ENCODE assay signal across 2 cellular contexts in the genomic region with DNA sequence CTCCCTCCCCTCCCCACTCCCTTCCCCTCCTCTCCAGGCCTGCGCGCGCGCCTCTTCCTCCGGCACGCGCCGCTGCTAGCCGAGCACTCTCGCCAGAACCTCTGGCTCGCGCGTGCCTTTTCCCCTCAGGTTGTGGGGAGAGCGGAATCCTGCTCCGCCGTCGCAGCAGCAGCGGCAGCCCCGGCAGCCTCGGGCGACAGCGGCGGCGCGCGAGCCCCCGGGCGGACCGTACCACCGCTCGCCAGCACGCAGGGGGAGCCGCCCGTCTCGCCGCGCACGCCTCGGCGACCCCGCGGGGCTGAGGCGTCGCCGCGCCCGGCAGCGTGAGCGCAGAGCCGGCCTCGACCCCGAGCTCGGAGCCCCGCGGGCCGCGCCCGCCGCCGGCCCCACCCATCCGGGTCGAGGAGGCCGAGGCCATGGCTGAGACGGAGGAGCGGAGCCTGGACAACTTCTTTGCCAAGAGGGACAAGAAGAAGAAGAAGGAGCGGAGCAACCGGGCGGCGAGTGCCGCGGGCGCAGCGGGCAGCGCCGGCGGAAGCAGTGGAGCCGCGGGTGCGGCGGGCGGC.
A peak's percentile ranks its signal among the peaks of the same experiment; 100 is the strongest.
TF ChIP-seq lines count a peak whose summit lies in the region.

A gene with protein sequence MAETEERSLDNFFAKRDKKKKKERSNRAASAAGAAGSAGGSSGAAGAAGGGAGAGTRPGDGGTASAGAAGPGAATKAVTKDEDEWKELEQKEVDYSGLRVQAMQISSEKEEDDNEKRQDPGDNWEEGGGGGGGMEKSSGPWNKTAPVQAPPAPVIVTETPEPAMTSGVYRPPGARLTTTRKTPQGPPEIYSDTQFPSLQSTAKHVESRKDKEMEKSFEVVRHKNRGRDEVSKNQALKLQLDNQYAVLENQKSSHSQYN (plus strand): TSS at position 58 of the 566 bp plus-strand sequence. CDS start 359 bp downstream, at position 417.

TF ChIP-seq in SK-N-SH, 30 proteins besides CTCF, POLR2A, EP300 and RAD21 (continued from another document):
- TF ChIP-seq SIN3A (IDR thresholded peaks at IDR 0.05; ENCODE audit: borderline replicate concordance, low read depth, low read length) = peak; percentile 69; the same call in 1 of the 2 replicates
- TF ChIP-seq POLR2AphosphoS5 (IDR thresholded peaks at IDR 0.05; ENCODE audit: low read depth, low read length) = peak; percentile 81; the same call in 1 of the 2 replicates
- TF ChIP-seq MAX (IDR thresholded peaks at IDR 0.05; ENCODE audit: low read depth) = peak; percentile 72; the same call in 1 of the 2 replicates
- TF ChIP-seq TAF1 (IDR thresholded peaks at IDR 0.05; ENCODE audit: borderline replicate concordance, low read depth, low read length) = peak; percentile 88
- no peak for TF ChIP-seq TEAD4 (IDR thresholded peaks at IDR 0.05; ENCODE audit: borderline replicate concordance, insufficient read depth)
- TF ChIP-seq, protein P1, sequence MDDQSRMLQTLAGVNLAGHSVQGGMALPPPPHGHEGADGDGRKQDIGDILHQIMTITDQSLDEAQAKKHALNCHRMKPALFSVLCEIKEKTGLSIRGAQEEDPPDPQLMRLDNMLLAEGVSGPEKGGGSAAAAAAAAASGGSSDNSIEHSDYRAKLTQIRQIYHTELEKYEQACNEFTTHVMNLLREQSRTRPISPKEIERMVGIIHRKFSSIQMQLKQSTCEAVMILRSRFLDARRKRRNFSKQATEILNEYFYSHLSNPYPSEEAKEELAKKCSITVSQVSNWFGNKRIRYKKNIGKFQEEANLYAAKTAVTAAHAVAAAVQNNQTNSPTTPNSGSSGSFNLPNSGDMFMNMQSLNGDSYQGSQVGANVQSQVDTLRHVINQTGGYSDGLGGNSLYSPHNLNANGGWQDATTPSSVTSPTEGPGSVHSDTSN (IDR thresholded peaks at IDR 0.05) = no peak

TF ChIP-seq in SK-N-SH treated with all-trans-retinoic acid at 6 μM for 48 hours, 23 proteins besides CTCF, POLR2A, EP300 and RAD21 (continued from another document):
- TF ChIP-seq, protein P2, sequence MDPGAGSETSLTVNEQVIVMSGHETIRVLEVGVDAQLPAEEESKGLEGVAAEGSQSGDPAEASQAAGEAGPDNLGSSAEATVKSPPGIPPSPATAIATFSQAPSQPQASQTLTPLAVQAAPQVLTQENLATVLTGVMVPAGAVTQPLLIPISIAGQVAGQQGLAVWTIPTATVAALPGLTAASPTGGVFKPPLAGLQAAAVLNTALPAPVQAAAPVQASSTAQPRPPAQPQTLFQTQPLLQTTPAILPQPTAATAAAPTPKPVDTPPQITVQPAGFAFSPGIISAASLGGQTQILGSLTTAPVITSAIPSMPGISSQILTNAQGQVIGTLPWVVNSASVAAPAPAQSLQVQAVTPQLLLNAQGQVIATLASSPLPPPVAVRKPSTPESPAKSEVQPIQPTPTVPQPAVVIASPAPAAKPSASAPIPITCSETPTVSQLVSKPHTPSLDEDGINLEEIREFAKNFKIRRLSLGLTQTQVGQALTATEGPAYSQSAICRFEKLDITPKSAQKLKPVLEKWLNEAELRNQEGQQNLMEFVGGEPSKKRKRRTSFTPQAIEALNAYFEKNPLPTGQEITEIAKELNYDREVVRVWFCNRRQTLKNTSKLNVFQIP (CRISPR knock-in tag; IDR thresholded peaks at IDR 0.05; ENCODE audit: borderline replicate concordance, low read depth) = no peak
- TF ChIP-seq ZFP30 (CRISPR knock-in tag; IDR thresholded peaks at IDR 0.05) = no peak
